11 cellular contexts compared by ENCODE assay signal in genomic region chr3:184332370-184333090, GRCh38. TPM values are rescaled to one million over a fixed set of nuclear protein-coding genes. Genes with fewer than 3 reads are reported as not detected.
DNase-seq lines count a peak whose midpoint lies in the region; ATAC-seq, FAIRE-seq and TF ChIP-seq lines count a peak whose summit lies in the region.
"Had no signal": no experiment of that assay in that cellular context is flagged by ENCODE, and none has a peak within 500 bp of the region (broad histone marks: within the 10 kb centered on the region; RNA-seq: fewer than 3 reads in every experiment).

No MANE protein-coding gene starts in this region.

- H2AFZ ChIP-seq in Karpas-422 (ENCODE audit: low read length) = no peak overlapping the region

- intact Hi-C loops in heart left ventricle (cut with DNase I) (no loop called here), left ventricle myocardium superior (cut with micrococcal nuclease) (no loop called here)

- H3K27me3 Mint-ChIP-seq in progenitor cell of endocrine pancreas = peaks cover 2% of the 10 kb centered on the region

- peak overlapping the region in 8 of 12 donors; percentile 11 to 67 (median 32) for H3K27ac ChIP-seq in heart left ventricle
- no peak overlapping the region for H3K27ac ChIP-seq in Karpas-422 (ENCODE audit: low read length)
- H3K27ac ChIP-seq: pancreas had no signal

- peak; percentile 13 for FAIRE-seq in urothelium cell line (lab: Jason Lieb, UNC)
- FAIRE-seq: pancreas had no signal

- peaks cover 14% of the 10 kb centered on the region for H3K79me2 ChIP-seq in Karpas-422 (ENCODE audit: low read length)

- H4K20me1 ChIP-seq in Karpas-422 (ENCODE audit: insufficient read depth, low read depth, low read length) = peaks cover 60% of the 10 kb centered on the region

- no peaks in the 10 kb centered on the region for H3K9me2 ChIP-seq in Karpas-422 (replicated peaks; ENCODE audit: insufficient read depth, low read length)

- TF ChIP-seq CTCF in heart left ventricle (IDR thresholded peaks at IDR 0.05) = no peak
- TF ChIP-seq CTCF in progenitor cell of endocrine pancreas (IDR thresholded peaks at IDR 0.05; ENCODE audit: unreplicated experiment) = no peak

- H3K36me3 ChIP-seq in heart left ventricle (peaks cover 10 to 79% (median 78%) of the 10 kb centered on the region in 9 donors), Karpas-422 (ENCODE audit: insufficient read depth, low read length) (peaks cover 53% of the 10 kb centered on the region)

- no peaks in the 10 kb centered on the region for H3K9me3 ChIP-seq in heart left ventricle
- H3K9me3 ChIP-seq in Karpas-422 (ENCODE audit: low read length) = no peaks in the 10 kb centered on the region
- H3K9me3 ChIP-seq: pancreas had no signal

- H3K4me2 ChIP-seq in Karpas-422 (ENCODE audit: low read depth, low read length, poor library complexity, severe bottlenecking) = no peak overlapping the region

- H3K4me1 ChIP-seq in heart left ventricle (peaks cover under 1 to 29% (median 17%) of the 10 kb centered on the region in 12 donors), Karpas-422 (ENCODE audit: low read length) (peaks cover 23% of the 10 kb centered on the region)

- 68 to 73% (median 72%) methylated on average over 10 of the region's 10 CpGs for WGBS in heart left ventricle, 4 donors

- ATAC-seq in heart left ventricle (no peak), left ventricle myocardium superior (no peak)
- ATAC-seq: pancreas had no signal

- H3K27me3 ChIP-seq in heart left ventricle = no peaks in the 10 kb centered on the region
- H3K27me3 ChIP-seq in Karpas-422 (ENCODE audit: low read length) = no peaks in the 10 kb centered on the region
- H3K27me3 ChIP-seq: pancreas had no signal

- H3K4me3 Mint-ChIP-seq in progenitor cell of endocrine pancreas (ENCODE audit: low read depth) = no peak overlapping the region

- H3K36me3 Mint-ChIP-seq in progenitor cell of endocrine pancreas (ENCODE audit: insufficient read depth) = peaks cover 34% of the 10 kb centered on the region

- no peak overlapping the region for H3K9ac ChIP-seq in Karpas-422 (ENCODE audit: low read length)

- H3K4me3 ChIP-seq in heart left ventricle (no peak overlapping the region), Karpas-422 (ENCODE audit: low read length) (no peak overlapping the region)
- H3K4me3 ChIP-seq: pancreas had no signal

- H3K4me1 Mint-ChIP-seq in progenitor cell of endocrine pancreas (ENCODE audit: low read depth) = peaks cover 9% of the 10 kb centered on the region

- H3K27ac Mint-ChIP-seq in progenitor cell of endocrine pancreas = no peak overlapping the region

- DNase-seq in heart left ventricle (no peak), left ventricle myocardium superior (no peak), amniotic epithelial cell (ENCODE audit: low read depth) (peak; percentile 91), iris pigment epithelial cell (ENCODE audit: low read depth) (peak; percentile 98), urothelium cell line (ENCODE audit: low spot score) (peak; percentile 51), inferior parietal cortex (ENCODE audit: extremely low spot score) (no peak), Karpas-422 (no peak), progenitor cell of endocrine pancreas (ENCODE audit: low spot score, unreplicated experiment) (no peak)
- DNase-seq: DND-41, NCI-H2227 treated with DMSO at 0.1 percent for 48 hours had no signal

- no peak for TF ChIP-seq POLR2A in heart left ventricle (IDR thresholded peaks at IDR 0.05)

- H3K9me3 Mint-ChIP-seq in progenitor cell of endocrine pancreas (ENCODE audit: low read depth) = no peaks in the 10 kb centered on the region

RNA-seq across cellular contexts. Expression of gene FAM131A, which starts 4.9 kb away (rescaled TPM):
- total RNA-seq in heart left ventricle (10 to 100 TPM; 21.9 to 53.2 (median 30.9) TPM), left ventricle myocardium superior (41.0 TPM), progenitor cell of endocrine pancreas (15.4 and 17.3 TPM in 2 replicates)
- polyA plus RNA-seq in heart left ventricle = 10 to 100 TPM; 24.1 to 36.9 TPM
- 23.0 and 26.1 TPM in 2 replicates for total RNA-seq in Karpas-422 (2014; rRNA removed; shearing (Covaris generic); ENCODE audit: low replicate concordance)

RNA-seq across cellular contexts. Expression of gene EIF4G1, which starts 18.1 kb away (rescaled TPM):
- total RNA-seq in heart left ventricle = 100 to 1,000 TPM; 211 to 406 (median 229) TPM
- polyA plus RNA-seq in heart left ventricle = 100 to 1,000 TPM; 178 to 407 TPM
- 250 TPM for total RNA-seq in left ventricle myocardium superior
- 177 and 369 TPM in 2 replicates for total RNA-seq in Karpas-422 (2014; rRNA removed; shearing (Covaris generic); ENCODE audit: low replicate concordance)
- 333 and 341 TPM in 2 replicates for total RNA-seq in progenitor cell of endocrine pancreas

RNA-seq across cellular contexts. Expression of gene CLCN2, which starts 28.9 kb away (rescaled TPM):
- total RNA-seq in heart left ventricle (1 to 10 TPM; 1.3 to 3.6 (median 2.0) TPM), left ventricle myocardium superior (3.6 TPM), progenitor cell of endocrine pancreas (21.9 and 22.4 TPM in 2 replicates)
- 1 to 10 TPM; 1.2 to 2.7 TPM for polyA plus RNA-seq in heart left ventricle
- total RNA-seq in Karpas-422 (2014; rRNA removed; shearing (Covaris generic); ENCODE audit: low replicate concordance) = 4.4 and 8.8 TPM in 2 replicates

RNA-seq across cellular contexts. Expression of gene POLR2H, which starts 29.0 kb away (rescaled TPM):
- total RNA-seq in heart left ventricle (10 to 100 TPM; 15.2 to 40.3 (median 22.1) TPM), left ventricle myocardium superior (26.0 TPM), progenitor cell of endocrine pancreas (89.3 and 90.5 TPM in 2 replicates)
- 10 to 100 TPM; 37.9 to 51.4 TPM for polyA plus RNA-seq in heart left ventricle
- total RNA-seq in Karpas-422 (2014; rRNA removed; shearing (Covaris generic); ENCODE audit: low replicate concordance) = 165 and 169 TPM in 2 replicates

RNA-seq across cellular contexts. Expression of gene PSMD2, which starts 33.5 kb away (rescaled TPM):
- 100 to 1,000 TPM; 198 to 314 (median 232) TPM for total RNA-seq in heart left ventricle
- 100 to 1,000 TPM in 1 of 2 donors, 10 to 100 TPM in 1; 82.3 to 443 TPM for polyA plus RNA-seq in heart left ventricle
- total RNA-seq in left ventricle myocardium superior = 242 TPM
- total RNA-seq in Karpas-422 (2014; rRNA removed; shearing (Covaris generic); ENCODE audit: low replicate concordance) = 235 and 301 TPM in 2 replicates
- total RNA-seq in progenitor cell of endocrine pancreas = 259 and 269 TPM in 2 replicates

Comparison
In these comparisons a context has a peak if more than half of its experiments do, and no peak if none do; other contexts are left out.
1. DNase-seq: peak in amniotic epithelial cell (single experiment), iris pigment epithelial cell (single experiment) and urothelium cell line (single experiment); none in heart left ventricle (0 of 5), left ventricle myocardium superior (single experiment), inferior parietal cortex (single experiment), Karpas-422 (single experiment) and progenitor cell of endocrine pancreas (single experiment).